Comparison of ENCODE assay signal across 21 cellular contexts in genomic region chr1:212551929-212552328, GRCh38. TPM values are rescaled to one million over a fixed set of nuclear protein-coding genes. Genes with fewer than 3 reads are reported as not detected.
DNase-seq lines count a peak whose midpoint lies in the region; ATAC-seq, FAIRE-seq and TF ChIP-seq lines count a peak whose summit lies in the region.
"Had no signal": no experiment of that assay in that cellular context is flagged by ENCODE, and none has a peak within 500 bp of the region (broad histone marks: within the 10 kb centered on the region; RNA-seq: fewer than 3 reads in every experiment).

No MANE protein-coding gene starts in this region.

- no peak overlapping the region for H4K8ac ChIP-seq in H9 (replicated peaks; ENCODE audit: insufficient read length, low read depth, low read length)

- no peak overlapping the region for H2BK120ac ChIP-seq in H9 (ENCODE audit: low read depth, low read length, poor library complexity, severe bottlenecking)

- H3K4me1 ChIP-seq in H9 (ENCODE audit: insufficient read depth, low read length) (no peaks in the 10 kb centered on the region), HEK293 (ENCODE audit: control insufficient read depth, insufficient read depth, low read length) (no peaks in the 10 kb centered on the region), thyroid gland (peaks cover 0 to 3% of the 10 kb centered on the region in 2 donors)
- H3K4me1 ChIP-seq: Caco-2 had no signal

- no peak overlapping the region for H3K27ac ChIP-seq in H9 (ENCODE audit: insufficient read length, low read depth, low read length)
- no peak overlapping the region for H3K27ac ChIP-seq in HEK293 (ENCODE audit: extremely low read depth, low read depth, low read length)
- H3K27ac ChIP-seq in thyroid gland, result no peak overlapping the region
- H3K27ac ChIP-seq: BLaER1, C4-2B had no signal

- H3K79me2 ChIP-seq in H9 (ENCODE audit: insufficient read depth, low read length), result no peaks in the 10 kb centered on the region

- no peak overlapping the region for H2BK15ac ChIP-seq in H9 (ENCODE audit: low read depth, low read length)

- DNase-seq in H9 (no peak), bronchial epithelial cell (ENCODE audit: low read depth) (no peak), thyroid gland (no peak), NCI-H345 (lab: John Stamatoyannopoulos, UW) (no peak)
- DNase-seq: Caco-2; CD4-positive, CD25-positive, alpha-beta regulatory T cell; CD8-positive, alpha-beta T cell; DMS153; DND-41; GOT3; HCEC 1CT; HFFc6 had no signal

- no peak overlapping the region for H3K4ac ChIP-seq in H9 (ENCODE audit: low read depth, low read length)

- TF ChIP-seq CTCF in H9 (conservative IDR thresholded peaks at IDR 0.05) (no peak), HEK293 (tag by site-specific recombination; IDR thresholded peaks at IDR 0.05) (no peak), bronchial epithelial cell (IDR thresholded peaks at IDR 0.05; ENCODE audit: insufficient read depth, low read length, severe bottlenecking) (no peak), thyroid gland (IDR thresholded peaks at IDR 0.05) (no peak)

- peak overlapping the region in 1 of 2 experiments; percentile 1; a peak in 1 of 5 replicates for H3K4me3 Mint-ChIP-seq in H9
- H3K4me3 Mint-ChIP-seq: B cell; CD8-positive, alpha-beta T cell; HFFc6 had no signal

- H2AK5ac ChIP-seq in H9 (ENCODE audit: insufficient read length, low read length), result no peak overlapping the region

- H3K14ac ChIP-seq in H9 (ENCODE audit: insufficient read depth, low read length), result no peak overlapping the region

- H2BK20ac ChIP-seq in H9 (ENCODE audit: low read depth, low read length, poor library complexity, severe bottlenecking), result no peak overlapping the region

- no peak for TF ChIP-seq POLR2A in thyroid gland (IDR thresholded peaks at IDR 0.05)

- H3T11ph ChIP-seq in H9 (ENCODE audit: low read length), result no peak overlapping the region

- H3K27ac Mint-ChIP-seq in H9, result peak overlapping the region in 2 of 3 experiments; percentile 37 to 72; a peak in 4 of 7 replicates
- H3K27ac Mint-ChIP-seq: B cell; CD4-positive, CD25-positive, alpha-beta regulatory T cell; CD8-positive, alpha-beta T cell; HFFc6 had no signal

- H3K79me1 ChIP-seq in H9 (ENCODE audit: insufficient read depth, low read depth, low read length, poor library complexity, severe bottlenecking), result no peaks in the 10 kb centered on the region

- no peaks in the 10 kb centered on the region for H3K23me2 ChIP-seq in H9 (ENCODE audit: insufficient read length, low read depth, low read length, poor library complexity, severe bottlenecking)

- peaks cover 0 to 13% of the 10 kb centered on the region in 2 experiments; a peak in 2 of 5 replicates for H3K9me3 Mint-ChIP-seq in H9
- H3K9me3 Mint-ChIP-seq: HFFc6 had no signal

- no peak overlapping the region for H4K91ac ChIP-seq in H9 (ENCODE audit: insufficient read length, low read depth, low read length)

- H3K9ac ChIP-seq in H9 (ENCODE audit: extremely low read depth, insufficient read length, low read length), result no peak overlapping the region
- H3K9ac ChIP-seq: BLaER1 had no signal

- H2BK5ac ChIP-seq in H9 (ENCODE audit: insufficient read length, low read length), result no peak overlapping the region

- H3K9me3 ChIP-seq in H9 (ENCODE audit: control insufficient read depth, low read depth, low read length) (no peaks in the 10 kb centered on the region), HEK293 (ENCODE audit: control insufficient read depth, insufficient read depth, low read depth, low read length) (no peaks in the 10 kb centered on the region), thyroid gland (no peaks in the 10 kb centered on the region)
- H3K9me3 ChIP-seq: BLaER1, Caco-2 had no signal

- no peaks in the 10 kb centered on the region for H3K27me3 ChIP-seq in H9 (ENCODE audit: insufficient read depth, low read length)
- H3K27me3 ChIP-seq in bronchial epithelial cell (ENCODE audit: control insufficient read depth, insufficient read depth, low read length), result no peaks in the 10 kb centered on the region
- H3K27me3 ChIP-seq in thyroid gland, result no peaks in the 10 kb centered on the region
- H3K27me3 ChIP-seq: BLaER1 had no signal

- intact Hi-C loops in thyroid gland (cut with DNase I), result loop anchor here (10.0 kb wide), 1 partner anchor 57 kb away; no protein-coding TSS in a partner anchor

- H4K5ac ChIP-seq in H9 (ENCODE audit: insufficient read length, low read depth, low read length), result no peak overlapping the region

- no peak for ATAC-seq in SK-N-SH treated with all-trans-retinoic acid at 6 μM for 48 hours
- ATAC-seq: CD8-positive, alpha-beta T cell had no signal

- H3K4me1 Mint-ChIP-seq in H9, result peaks cover 25 to 42% of the 10 kb centered on the region in 2 experiments
- H3K4me1 Mint-ChIP-seq: B cell; CD4-positive, CD25-positive, alpha-beta regulatory T cell had no signal

- no peak overlapping the region for H3K23ac ChIP-seq in H9 (ENCODE audit: insufficient read length, low read depth, low read length)

- CTCF ChIA-PET in HEK293 (lab: Yijun Ruan, JAX), result interaction anchor here (0.6 kb wide), 1 partner anchor 309 kb away, joined by 3 read pairs; no protein-coding TSS in a partner anchor

- WGBS in H9 (ENCODE audit: extremely low coverage, insufficient read length, low lambda C conversion rate), result no CpG with 5 or more reads among the region's 4 CpGs
- WGBS in thyroid gland, 2 donors, result 84% methylated on average over 4 of the region's 4 CpGs

- POLR2A ChIA-PET in HEK293 (lab: Yijun Ruan, JAX), result no interaction called here

- H3K36me3 Mint-ChIP-seq in H9 (ENCODE audit: insufficient read depth in 1 of 3, low read depth in 3 of 3), result no peaks in the 10 kb centered on the region
- H3K36me3 Mint-ChIP-seq: CD4-positive, CD25-positive, alpha-beta regulatory T cell; CD8-positive, alpha-beta T cell had no signal

- no peak overlapping the region for H3K18ac ChIP-seq in H9 (ENCODE audit: insufficient read length, low read depth, low read length)

- H3K36me3 ChIP-seq in HEK293 (ENCODE audit: control insufficient read depth in 2 of 2, insufficient read depth in 1 of 2, low read length in 2 of 2) (no peaks in the 10 kb centered on the region), bronchial epithelial cell (ENCODE audit: control insufficient read depth, insufficient read depth, low read length) (no peaks in the 10 kb centered on the region), thyroid gland (no peaks in the 10 kb centered on the region)
- H3K36me3 ChIP-seq: BLaER1 had no signal

- no peaks in the 10 kb centered on the region for H4K20me1 ChIP-seq in H9 (ENCODE audit: control insufficient read depth, insufficient read depth, insufficient read length)
- H4K20me1 ChIP-seq: BLaER1 had no signal

- H3K4me3 ChIP-seq in HEK293 (ENCODE audit: low read depth, low read length), result no peak overlapping the region
- no peak overlapping the region for H3K4me3 ChIP-seq in bronchial epithelial cell (ENCODE audit: low read depth, low read length)
- no peak overlapping the region for H3K4me3 ChIP-seq in thyroid gland (replicated peaks in 1 of 3)
- H3K4me3 ChIP-seq: BLaER1 had no signal

- H2BK12ac ChIP-seq in H9 (ENCODE audit: insufficient read length, low read depth, low read length), result no peak overlapping the region

- peaks cover 22% of the 10 kb centered on the region for H3K27me3 Mint-ChIP-seq in H9 (ENCODE audit: low read depth)

- no peak overlapping the region for H3K56ac ChIP-seq in H9 (ENCODE audit: insufficient read length, low read depth, low read length)

- no peak overlapping the region for H2AFZ ChIP-seq in H9 (ENCODE audit: low read length)

- FAIRE-seq in bronchial epithelial cell (lab: Jason Lieb, UNC), result peak; percentile 7
- FAIRE-seq: A204.1, G401.6, GM12892, H54 had no signal

- H3K4me2 ChIP-seq in H9 (ENCODE audit: insufficient read depth, insufficient read length, low read length), result no peak overlapping the region
- H3K4me2 ChIP-seq: BLaER1 had no signal

TF ChIP-seq in HEK293, 187 proteins besides CTCF, POLR2A, EP300 and RAD21 (continues in another document):
- TF ChIP-seq PRDM1 (tag by site-specific recombination; IDR thresholded peaks at IDR 0.05) (peak; percentile 73), KLF17 (tag by site-specific recombination; IDR thresholded peaks at IDR 0.05) (no peak), ZNF214 (tag by site-specific recombination; IDR thresholded peaks at IDR 0.05; ENCODE audit: borderline replicate concordance) (no peak)

TF ChIP-seq in SK-N-SH treated with all-trans-retinoic acid at 6 μM for 48 hours, 23 proteins besides CTCF, POLR2A, EP300 and RAD21:
- TF ChIP-seq CSDC2 (CRISPR knock-in tag; IDR thresholded peaks at IDR 0.05) (no peak), PATZ1 (CRISPR knock-in tag; IDR thresholded peaks at IDR 0.05; ENCODE audit: borderline replicate concordance) (no peak), ZNF565 (CRISPR knock-in tag; conservative IDR thresholded peaks at IDR 0.05; ENCODE audit: low read depth) (no peak), ZNF70 (CRISPR knock-in tag; IDR thresholded peaks at IDR 0.05) (no peak), TCF4 (CRISPR knock-in tag; IDR thresholded peaks at IDR 0.05; ENCODE audit: borderline replicate concordance) (no peak), ZFP30 (CRISPR knock-in tag; IDR thresholded peaks at IDR 0.05) (no peak)

RNA-seq across cellular contexts. Expression of gene ATF3, which starts 56.6 kb away (rescaled TPM):
- total RNA-seq in H9 (2021), result 11.3 and 14.7 TPM in 2 replicates
- total RNA-seq in bronchial epithelial cell, result 19.2 and 31.7 TPM in 2 replicates
- 10 to 100 TPM in 3 of 4 donors, 1 to 10 TPM in 1; 9.2 to 21.2 (median 14.7) TPM for total RNA-seq in thyroid gland
